19 cellular contexts compared by ENCODE assay signal in the genomic region with DNA sequence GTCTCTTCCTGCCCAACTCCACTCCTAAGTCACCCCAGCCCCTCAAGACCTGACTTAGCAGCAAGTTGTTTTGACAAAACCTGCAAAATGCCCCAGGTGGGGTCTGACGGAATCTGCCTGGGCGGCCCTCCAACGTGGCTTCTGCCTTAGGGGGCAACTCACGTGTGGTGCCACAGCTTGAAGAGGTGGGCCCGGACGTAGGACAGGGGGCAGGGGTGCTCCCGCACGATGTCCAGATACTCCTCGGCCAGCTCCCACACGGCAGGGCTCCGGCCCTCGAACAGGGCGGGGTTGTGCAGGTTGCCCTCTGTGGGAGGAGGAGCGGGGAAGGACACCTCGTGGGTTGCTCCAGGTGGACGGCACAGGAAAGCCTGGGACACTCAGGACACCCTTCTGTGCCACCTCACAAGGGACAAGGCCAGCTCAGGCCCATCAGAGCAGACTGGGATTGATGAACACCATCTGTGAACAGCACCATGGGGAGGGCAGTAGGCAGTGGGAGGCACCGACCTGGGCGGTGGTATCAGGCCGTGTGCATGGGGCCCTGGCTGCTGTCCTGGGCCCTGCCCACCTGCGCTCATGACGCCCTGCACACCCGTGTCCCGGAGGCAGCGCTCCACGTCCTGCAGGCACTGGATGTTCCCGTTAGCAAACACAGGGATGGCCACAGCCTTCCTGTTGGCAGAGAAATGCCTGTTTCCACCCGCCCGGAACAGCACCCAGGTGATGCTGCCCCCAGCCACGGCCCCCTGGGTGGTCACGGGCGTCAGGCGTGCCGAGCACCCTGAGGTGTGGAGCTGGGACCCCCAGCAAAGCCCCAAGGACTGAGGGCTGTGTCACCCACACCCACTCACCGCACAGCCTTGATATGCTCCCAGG. TPM values are rescaled to one million over a fixed set of nuclear protein-coding genes. Genes with fewer than 3 reads are reported as not detected.
DNase-seq lines count a peak whose midpoint lies in the region; ATAC-seq, FAIRE-seq and TF ChIP-seq lines count a peak whose summit lies in the region.
"Had no signal": no experiment of that assay in that cellular context is flagged by ENCODE, and none has a peak within 500 bp of the region (broad histone marks: within the 10 kb centered on the region; RNA-seq: fewer than 3 reads in every experiment).

No MANE protein-coding gene starts in this region.

- FAIRE-seq in HepG2 (lab: Jason Lieb, UNC) (no peak), urothelium cell line (lab: Jason Lieb, UNC) (peak; percentile 9)
- FAIRE-seq: A549, H54 had no signal

- H3K4me3 ChIP-seq in heart right ventricle, result no peak overlapping the region
- no peak overlapping the region for H3K4me3 ChIP-seq in HepG2 (replicated peaks in 1 of 3; ENCODE audit: insufficient read depth in 1 of 3, low read depth in 2 of 3, low read length in 3 of 3)
- no peak overlapping the region for H3K4me3 ChIP-seq in stomach
- H3K4me3 ChIP-seq: A549, PC-9 had no signal

- intact Hi-C loops in left ventricle myocardium superior (cut with micrococcal nuclease) (no loop called here), heart right ventricle (cut with DNase I) (no loop called here), HepG2 (cut with micrococcal nuclease; ENCODE audit: unreplicated experiment) (no loop called here), stomach (cut with DNase I; ENCODE audit: low total_unique reads) (no loop called here)

- no peak for ATAC-seq in left ventricle myocardium superior
- ATAC-seq in heart right ventricle, result no peak
- no peak for ATAC-seq in HepG2

- BruUV-seq in HepG2 (replicated peaks; lab: Mats Ljungman, UMichigan), result no TSS peak

- TF ChIP-seq CTCF in heart right ventricle (IDR thresholded peaks at IDR 0.05) (no peak), HepG2 (CRISPR knock-in tag; IDR thresholded peaks at IDR 0.05) (no peak), GM10266 (IDR thresholded peaks at IDR 0.05; ENCODE audit: control insufficient read depth, insufficient read depth, low read depth, missing control alignments) (no peak), stomach (IDR thresholded peaks at IDR 0.05) (no peak)

- H3K27ac ChIP-seq in heart right ventricle (no peak overlapping the region), HepG2 (ENCODE audit: extremely low read length, insufficient read depth, low read length) (no peak overlapping the region), substantia nigra (ENCODE audit: low read depth, low read length, poor library complexity, severe bottlenecking) (no peak overlapping the region), stomach (no peak overlapping the region)
- H3K27ac ChIP-seq: A549, PC-9 had no signal

- no peak for TF ChIP-seq RAD21 in HepG2 (CRISPR knock-in tag; IDR thresholded peaks at IDR 0.05)

- TF ChIP-seq POLR2A in HepG2 (IDR thresholded peaks at IDR 0.05; ENCODE audit: insufficient read depth in 1 of 2, low read depth in 2 of 2, low read length in 2 of 2) (peak in 1 of 2 experiments; percentile 24; a peak in 1 of 4 replicates), stomach (IDR thresholded peaks at IDR 0.05) (no peak)

- 89 to 90% methylated on average over 33 to 34 of the region's 34 CpGs for WGBS in heart right ventricle, 2 donors
- 97% methylated on average over 23 of the region's 34 CpGs for WGBS in HepG2 (ENCODE audit: low lambda C conversion rate)
- 82 to 90% (median 85%) methylated on average over 10 to 34 of the region's 34 CpGs for WGBS in stomach, 5 donors

- H3K9ac ChIP-seq in HepG2 (ENCODE audit: insufficient read depth, low read depth, low read length), result no peak overlapping the region

- H3K9me3 ChIP-seq in heart right ventricle (no peaks in the 10 kb centered on the region), HepG2 (ENCODE audit: low read length) (no peaks in the 10 kb centered on the region), stomach (no peaks in the 10 kb centered on the region)
- H3K9me3 ChIP-seq: A549 had no signal

- CTCF ChIA-PET in HepG2 (lab: Yijun Ruan, JAX; ENCODE audit: low intra/inter-chr PET ratio, low total read pairs), result no interaction called here

- peak; percentile 29 for DNase-seq in left ventricle myocardium superior
- DNase-seq in heart right ventricle, result no peak
- no peak for DNase-seq in HepG2 (ENCODE audit: low spot score)
- no peak for DNase-seq in urothelium cell line (ENCODE audit: low spot score)
- no peak for DNase-seq in GM10266 (ENCODE audit: extremely low spot score)
- no peak for DNase-seq in substantia nigra (lab: John Stamatoyannopoulos, UW)
- DNase-seq in stomach, result no peak
- DNase-seq: Calu3; CD4-positive, alpha-beta memory T cell; HFFc6; Karpas-422; NCI-H1417 treated with DMSO at 0.1 percent for 48 hours; NCI-H187 treated with DMSO at 0.1 percent for 48 hours; NCI-H226; NCI-H524; PC-9 had no signal

- H3K4me2 ChIP-seq in HepG2 (ENCODE audit: low read depth, low read length), result no peak overlapping the region
- H3K4me2 ChIP-seq: A549, PC-9 had no signal

- H3K36me3 ChIP-seq in heart right ventricle, result peaks cover 0 to 79% (median 30%) of the 10 kb centered on the region in 9 donors
- H3K36me3 ChIP-seq in HepG2 (replicated peaks in 1 of 2; ENCODE audit: control insufficient read depth in 1 of 2, insufficient read depth in 2 of 2, low read length in 2 of 2), result peaks cover 38 to 58% of the 10 kb centered on the region in 2 experiments
- H3K36me3 ChIP-seq in stomach, result peaks cover 62 to 81% (median 79%) of the 10 kb centered on the region in 4 donors

- H2AFZ ChIP-seq in HepG2 (ENCODE audit: low read length), result no peak overlapping the region
- H2AFZ ChIP-seq: PC-9 had no signal

- peaks cover 20% of the 10 kb centered on the region for H3K79me2 ChIP-seq in HepG2 (ENCODE audit: insufficient read depth, low read length)

- POLR2A ChIA-PET in HepG2 (lab: Yijun Ruan, JAX), result interaction anchor here (1.6 kb wide), 1 partner anchor 24 kb away, joined by 7 read pairs; a partner anchor contains a TSS

- no peak for TF ChIP-seq EP300 in HepG2 (IDR thresholded peaks at IDR 0.05; ENCODE audit: low read depth in 2 of 2, low read length in 2 of 2)
- TF ChIP-seq EP300 in HepG2 (CRISPR knock-in tag; IDR thresholded peaks at IDR 0.05; ENCODE audit: borderline replicate concordance), result no peak
- no peak for TF ChIP-seq EP300 in stomach (IDR thresholded peaks at IDR 0.05)

- H3K27me3 ChIP-seq in heart right ventricle, result no peaks in the 10 kb centered on the region
- no peaks in the 10 kb centered on the region for H3K27me3 ChIP-seq in HepG2 (ENCODE audit: control insufficient read depth in 1 of 2, insufficient read depth in 2 of 2, low read length in 2 of 2)
- no peaks in the 10 kb centered on the region for H3K27me3 ChIP-seq in stomach

- in situ Hi-C loops in HepG2 (cut with HindIII; ENCODE audit: extremely low pct_ligation_motif_present, low pct_unique_long_range_greater_than_20kb), result no loop called here

- H3K4me1 ChIP-seq in heart right ventricle, result peaks cover 15 to 26% (median 21%) of the 10 kb centered on the region in 9 donors
- H3K4me1 ChIP-seq in HepG2 (ENCODE audit: insufficient read depth, low read length), result peaks cover 48% of the 10 kb centered on the region
- peaks cover 21 to 31% (median 30%) of the 10 kb centered on the region in 4 donors for H3K4me1 ChIP-seq in stomach

- no peaks in the 10 kb centered on the region for H4K20me1 ChIP-seq in HepG2 (ENCODE audit: insufficient read depth, low read length)

RNA-seq across cellular contexts. Expression of a gene that starts 4.3 kb away (rescaled TPM):
- 67.7 TPM for total RNA-seq in left ventricle myocardium superior
- 10 to 100 TPM; 34.1 to 96.4 (median 43.1) TPM for total RNA-seq in heart right ventricle
- 100 to 1,000 TPM in 1 of 2 donors, 10 to 100 TPM in 1; 85.2 to 191 TPM for polyA plus RNA-seq in heart right ventricle
- 273 TPM for polyA plus RNA-seq in PFSK-1 (2012; ENCODE audit: insufficient read length, low read depth)
- 67.9 and 109 TPM in 2 replicates for total RNA-seq in HepG2 (2016; rRNA removed; fragmentation: Illumina TruSeq; extraction: Trizol)
- 206 and 220 TPM in 2 replicates for total RNA-seq in HepG2 (2016; cell fraction: cytosol; rRNA removed; fragmentation: Illumina TruSeq; extraction: Trizol; ENCODE audit: low read depth)
- total RNA-seq in HepG2 (2016; cell fraction: insoluble cytoplasmic fraction; rRNA removed; fragmentation: Illumina TruSeq; extraction: Trizol), result 58.4 and 113 TPM in 2 replicates
- total RNA-seq in HepG2 (2016; cell fraction: membrane; rRNA removed; fragmentation: Illumina TruSeq; extraction: Trizol), result 268 and 276 TPM in 2 replicates
- total RNA-seq in HepG2 (2016; cell fraction: nucleus; rRNA removed; fragmentation: Illumina TruSeq; extraction: Trizol), result 69.9 and 102 TPM in 2 replicates
- 81.0 and 108 TPM in 2 replicates for polyA plus RNA-seq in HepG2 (2011; rRNA removed)
- 64.5 and 97.7 TPM in 2 replicates for polyA plus RNA-seq in HepG2 (2011; cell fraction: cytosol; rRNA removed)
- 583 and 668 TPM in 2 replicates for polyA plus RNA-seq in HepG2 (2011; cell fraction: nucleus; rRNA removed)
- polyA plus RNA-seq in HepG2 (2012), result 82.7 and 123 TPM in 2 replicates
- 353 and 384 TPM in 2 replicates for polyA plus RNA-seq in HepG2 (2016; cell fraction: cytosol; fragmentation: Illumina TruSeq; extraction: Trizol; ENCODE audit: low read depth)
- 138 and 172 TPM in 2 replicates for polyA plus RNA-seq in HepG2 (2016; cell fraction: insoluble cytoplasmic fraction; fragmentation: Illumina TruSeq; extraction: Trizol; ENCODE audit: low read depth)
- 444 and 521 TPM in 2 replicates for polyA plus RNA-seq in HepG2 (2016; cell fraction: membrane; fragmentation: Illumina TruSeq; extraction: Trizol; ENCODE audit: low read depth)
- 330 and 339 TPM in 2 replicates for polyA plus RNA-seq in HepG2 (2016; cell fraction: nucleus; fragmentation: Illumina TruSeq; extraction: Trizol; ENCODE audit: insufficient read depth, low read depth)
- 47.0 and 79.2 TPM in 2 replicates for polyA minus RNA-seq in HepG2 (2011; rRNA and poly(A)+ RNA removed; ENCODE audit: low replicate concordance)
- 31.7 and 34.4 TPM in 2 replicates for polyA minus RNA-seq in HepG2 (2011; cell fraction: cytosol; rRNA and poly(A)+ RNA removed)
- 85.7 and 87.9 TPM in 2 replicates for polyA minus RNA-seq in HepG2 (2011; cell fraction: nucleus; rRNA and poly(A)+ RNA removed)
- 100 to 1,000 TPM in 2 of 5 donors, 10 to 100 TPM in 3; 63.2 to 286 (median 94.6) TPM for total RNA-seq in stomach
- 100 to 1,000 TPM; 126 to 189 (median 174) TPM for polyA plus RNA-seq in stomach

RNA-seq across cellular contexts. Expression of a gene that starts 9.6 kb away (rescaled TPM):
- total RNA-seq in left ventricle myocardium superior (90.6 TPM), heart right ventricle (10 to 100 TPM; 68.9 to 96.6 (median 80.6) TPM), HepG2 (2016; rRNA removed; fragmentation: Illumina TruSeq; extraction: Trizol) (106 and 124 TPM in 2 replicates), stomach (100 to 1,000 TPM in 1 of 5 donors, 10 to 100 TPM in 4; 28.0 to 329 (median 86.4) TPM)
- polyA plus RNA-seq in heart right ventricle (100 to 1,000 TPM; 102 to 183 TPM), HepG2 (2011; rRNA removed) (128 and 161 TPM in 2 replicates), stomach (100 to 1,000 TPM; 103 to 139 (median 129) TPM)
- polyA plus RNA-seq in PFSK-1 (2012; ENCODE audit: insufficient read length, low read depth), result 422 TPM
- 87.3 and 88.2 TPM in 2 replicates for total RNA-seq in HepG2 (2016; cell fraction: cytosol; rRNA removed; fragmentation: Illumina TruSeq; extraction: Trizol; ENCODE audit: low read depth)
- 99.7 and 134 TPM in 2 replicates for total RNA-seq in HepG2 (2016; cell fraction: insoluble cytoplasmic fraction; rRNA removed; fragmentation: Illumina TruSeq; extraction: Trizol)
- 96.5 and 111 TPM in 2 replicates for total RNA-seq in HepG2 (2016; cell fraction: membrane; rRNA removed; fragmentation: Illumina TruSeq; extraction: Trizol)
- 89.5 and 106 TPM in 2 replicates for total RNA-seq in HepG2 (2016; cell fraction: nucleus; rRNA removed; fragmentation: Illumina TruSeq; extraction: Trizol)
- polyA plus RNA-seq in HepG2 (2011; cell fraction: cytosol; rRNA removed), result 107 and 157 TPM in 2 replicates
- 389 and 467 TPM in 2 replicates for polyA plus RNA-seq in HepG2 (2011; cell fraction: nucleus; rRNA removed)
- 102 and 120 TPM in 2 replicates for polyA plus RNA-seq in HepG2 (2012)
- polyA plus RNA-seq in HepG2 (2016; cell fraction: cytosol; fragmentation: Illumina TruSeq; extraction: Trizol; ENCODE audit: low read depth), result 96.5 and 102 TPM in 2 replicates
- polyA plus RNA-seq in HepG2 (2016; cell fraction: insoluble cytoplasmic fraction; fragmentation: Illumina TruSeq; extraction: Trizol; ENCODE audit: low read depth), result 120 and 146 TPM in 2 replicates
- polyA plus RNA-seq in HepG2 (2016; cell fraction: membrane; fragmentation: Illumina TruSeq; extraction: Trizol; ENCODE audit: low read depth), result 103 and 104 TPM in 2 replicates
- polyA plus RNA-seq in HepG2 (2016; cell fraction: nucleus; fragmentation: Illumina TruSeq; extraction: Trizol; ENCODE audit: insufficient read depth, low read depth), result 225 and 229 TPM in 2 replicates
- polyA minus RNA-seq in HepG2 (2011; rRNA and poly(A)+ RNA removed; ENCODE audit: low replicate concordance), result 182 and 265 TPM in 2 replicates
- polyA minus RNA-seq in HepG2 (2011; cell fraction: cytosol; rRNA and poly(A)+ RNA removed), result 76.6 and 80.3 TPM in 2 replicates
- polyA minus RNA-seq in HepG2 (2011; cell fraction: nucleus; rRNA and poly(A)+ RNA removed), result 60.2 and 61.0 TPM in 2 replicates

RNA-seq across cellular contexts. Expression of a gene that starts 9.7 kb away (rescaled TPM):
- total RNA-seq in left ventricle myocardium superior (21.8 TPM), heart right ventricle (10 to 100 TPM; 13.9 to 24.9 (median 18.9) TPM), HepG2 (2016; rRNA removed; fragmentation: Illumina TruSeq; extraction: Trizol) (27.8 and 64.0 TPM in 2 replicates), stomach (10 to 100 TPM; 12.5 to 66.5 (median 28.3) TPM)
- polyA plus RNA-seq in heart right ventricle (10 to 100 TPM; 29.3 to 30.1 TPM), HepG2 (2011; rRNA removed) (61.4 and 90.6 TPM in 2 replicates), stomach (10 to 100 TPM; 22.5 to 55.2 (median 26.0) TPM)
- 114 TPM for polyA plus RNA-seq in PFSK-1 (2012; ENCODE audit: insufficient read length, low read depth)
- 72.5 and 73.8 TPM in 2 replicates for total RNA-seq in HepG2 (2016; cell fraction: cytosol; rRNA removed; fragmentation: Illumina TruSeq; extraction: Trizol; ENCODE audit: low read depth)
- 23.6 and 61.0 TPM in 2 replicates for total RNA-seq in HepG2 (2016; cell fraction: insoluble cytoplasmic fraction; rRNA removed; fragmentation: Illumina TruSeq; extraction: Trizol)
- 95.0 and 98.0 TPM in 2 replicates for total RNA-seq in HepG2 (2016; cell fraction: membrane; rRNA removed; fragmentation: Illumina TruSeq; extraction: Trizol)
- total RNA-seq in HepG2 (2016; cell fraction: nucleus; rRNA removed; fragmentation: Illumina TruSeq; extraction: Trizol), result 53.3 and 60.7 TPM in 2 replicates
- polyA plus RNA-seq in HepG2 (2011; cell fraction: cytosol; rRNA removed), result 36.1 and 62.0 TPM in 2 replicates
- 548 and 733 TPM in 2 replicates for polyA plus RNA-seq in HepG2 (2011; cell fraction: nucleus; rRNA removed)
- 60.9 and 71.7 TPM in 2 replicates for polyA plus RNA-seq in HepG2 (2012)
- 106 and 121 TPM in 2 replicates for polyA plus RNA-seq in HepG2 (2016; cell fraction: cytosol; fragmentation: Illumina TruSeq; extraction: Trizol; ENCODE audit: low read depth)
- 35.7 and 47.7 TPM in 2 replicates for polyA plus RNA-seq in HepG2 (2016; cell fraction: insoluble cytoplasmic fraction; fragmentation: Illumina TruSeq; extraction: Trizol; ENCODE audit: low read depth)
- polyA plus RNA-seq in HepG2 (2016; cell fraction: membrane; fragmentation: Illumina TruSeq; extraction: Trizol; ENCODE audit: low read depth), result 128 and 132 TPM in 2 replicates
- 227 and 229 TPM in 2 replicates for polyA plus RNA-seq in HepG2 (2016; cell fraction: nucleus; fragmentation: Illumina TruSeq; extraction: Trizol; ENCODE audit: insufficient read depth, low read depth)
- polyA minus RNA-seq in HepG2 (2011; rRNA and poly(A)+ RNA removed; ENCODE audit: low replicate concordance), result 12.3 and 58.2 TPM in 2 replicates
- polyA minus RNA-seq in HepG2 (2011; cell fraction: cytosol; rRNA and poly(A)+ RNA removed), result 21.9 and 29.0 TPM in 2 replicates
- polyA minus RNA-seq in HepG2 (2011; cell fraction: nucleus; rRNA and poly(A)+ RNA removed), result 29.7 and 35.9 TPM in 2 replicates

RNA-seq across cellular contexts. Expression of a gene that starts 23.8 kb away (rescaled TPM):
- total RNA-seq in left ventricle myocardium superior, result 177 TPM
- total RNA-seq in heart right ventricle, result 100 to 1,000 TPM; 155 to 258 (median 187) TPM
- polyA plus RNA-seq in heart right ventricle, result 100 to 1,000 TPM; 283 to 387 TPM
- polyA plus RNA-seq in PFSK-1 (2012; ENCODE audit: insufficient read length, low read depth), result 340 TPM
- total RNA-seq in HepG2 (2016; rRNA removed; fragmentation: Illumina TruSeq; extraction: Trizol), result 286 and 311 TPM in 2 replicates
- total RNA-seq in HepG2 (2016; cell fraction: cytosol; rRNA removed; fragmentation: Illumina TruSeq; extraction: Trizol; ENCODE audit: low read depth), result 275 and 353 TPM in 2 replicates
- total RNA-seq in HepG2 (2016; cell fraction: insoluble cytoplasmic fraction; rRNA removed; fragmentation: Illumina TruSeq; extraction: Trizol), result 302 and 321 TPM in 2 replicates
- 228 and 297 TPM in 2 replicates for total RNA-seq in HepG2 (2016; cell fraction: membrane; rRNA removed; fragmentation: Illumina TruSeq; extraction: Trizol)
- total RNA-seq in HepG2 (2016; cell fraction: nucleus; rRNA removed; fragmentation: Illumina TruSeq; extraction: Trizol), result 132 and 152 TPM in 2 replicates
- polyA plus RNA-seq in HepG2 (2011; rRNA removed), result 287 and 290 TPM in 2 replicates
- 253 and 424 TPM in 2 replicates for polyA plus RNA-seq in HepG2 (2011; cell fraction: cytosol; rRNA removed)
- 645 and 737 TPM in 2 replicates for polyA plus RNA-seq in HepG2 (2011; cell fraction: nucleus; rRNA removed)
- polyA plus RNA-seq in HepG2 (2012), result 190 and 266 TPM in 2 replicates
- 398 and 426 TPM in 2 replicates for polyA plus RNA-seq in HepG2 (2016; cell fraction: cytosol; fragmentation: Illumina TruSeq; extraction: Trizol; ENCODE audit: low read depth)
- polyA plus RNA-seq in HepG2 (2016; cell fraction: insoluble cytoplasmic fraction; fragmentation: Illumina TruSeq; extraction: Trizol; ENCODE audit: low read depth), result 296 and 330 TPM in 2 replicates
- 308 and 335 TPM in 2 replicates for polyA plus RNA-seq in HepG2 (2016; cell fraction: membrane; fragmentation: Illumina TruSeq; extraction: Trizol; ENCODE audit: low read depth)
- 280 and 299 TPM in 2 replicates for polyA plus RNA-seq in HepG2 (2016; cell fraction: nucleus; fragmentation: Illumina TruSeq; extraction: Trizol; ENCODE audit: insufficient read depth, low read depth)
- polyA minus RNA-seq in HepG2 (2011; rRNA and poly(A)+ RNA removed; ENCODE audit: low replicate concordance), result 73.9 and 172 TPM in 2 replicates
- polyA minus RNA-seq in HepG2 (2011; cell fraction: cytosol; rRNA and poly(A)+ RNA removed), result 52.1 and 74.6 TPM in 2 replicates
- polyA minus RNA-seq in HepG2 (2011; cell fraction: nucleus; rRNA and poly(A)+ RNA removed), result 61.5 and 67.5 TPM in 2 replicates
- total RNA-seq in stomach, result 100 to 1,000 TPM in 2 of 5 donors, 10 to 100 TPM in 3; 11.1 to 461 (median 100.0) TPM
- polyA plus RNA-seq in stomach, result 100 to 1,000 TPM; 352 to 403 (median 396) TPM

RNA-seq across cellular contexts. Expression of a gene that starts 29.8 kb away (rescaled TPM):
- total RNA-seq in left ventricle myocardium superior (1.8 TPM), heart right ventricle (1 to 10 TPM in 6 of 10 donors, under 1 TPM in 4; 0.82 to 1.6 (median 1.1) TPM), HepG2 (2016; rRNA removed; fragmentation: Illumina TruSeq; extraction: Trizol) (4.0 and 10.5 TPM in 2 replicates), stomach (10 to 100 TPM in 1 of 5 donors, 1 to 10 TPM in 3, not detected in 1; 1.2 to 11.6 (median 2.5) TPM)
- polyA plus RNA-seq in heart right ventricle (1 to 10 TPM; 1.5 to 3.3 TPM), HepG2 (2011; rRNA removed) (21.3 and 24.1 TPM in 2 replicates), stomach (10 to 100 TPM; 13.1 to 24.8 (median 16.2) TPM)
- 97.5 TPM for polyA plus RNA-seq in PFSK-1 (2012; ENCODE audit: insufficient read length, low read depth)
- total RNA-seq in HepG2 (2016; cell fraction: cytosol; rRNA removed; fragmentation: Illumina TruSeq; extraction: Trizol; ENCODE audit: low read depth), result 6.8 and 9.8 TPM in 2 replicates
- 3.9 and 12.6 TPM in 2 replicates for total RNA-seq in HepG2 (2016; cell fraction: insoluble cytoplasmic fraction; rRNA removed; fragmentation: Illumina TruSeq; extraction: Trizol)
- 7.3 and 10.1 TPM in 2 replicates for total RNA-seq in HepG2 (2016; cell fraction: membrane; rRNA removed; fragmentation: Illumina TruSeq; extraction: Trizol)
- total RNA-seq in HepG2 (2016; cell fraction: nucleus; rRNA removed; fragmentation: Illumina TruSeq; extraction: Trizol), result 11.7 and 12.9 TPM in 2 replicates
- polyA plus RNA-seq in HepG2 (2011; cell fraction: cytosol; rRNA removed), result 12.8 and 16.7 TPM in 2 replicates
- 111 and 165 TPM in 2 replicates for polyA plus RNA-seq in HepG2 (2011; cell fraction: nucleus; rRNA removed)
- polyA plus RNA-seq in HepG2 (2012), result 6.3 and 10.6 TPM in 2 replicates
- 10.4 and 12.0 TPM in 2 replicates for polyA plus RNA-seq in HepG2 (2016; cell fraction: cytosol; fragmentation: Illumina TruSeq; extraction: Trizol; ENCODE audit: low read depth)
- 6.0 and 7.2 TPM in 2 replicates for polyA plus RNA-seq in HepG2 (2016; cell fraction: insoluble cytoplasmic fraction; fragmentation: Illumina TruSeq; extraction: Trizol; ENCODE audit: low read depth)
- polyA plus RNA-seq in HepG2 (2016; cell fraction: membrane; fragmentation: Illumina TruSeq; extraction: Trizol; ENCODE audit: low read depth), result 8.8 and 10.0 TPM in 2 replicates
- 45.9 and 51.6 TPM in 2 replicates for polyA plus RNA-seq in HepG2 (2016; cell fraction: nucleus; fragmentation: Illumina TruSeq; extraction: Trizol; ENCODE audit: insufficient read depth, low read depth)
- 12.6 and 13.2 TPM in 2 replicates for polyA minus RNA-seq in HepG2 (2011; rRNA and poly(A)+ RNA removed; ENCODE audit: low replicate concordance)
- polyA minus RNA-seq in HepG2 (2011; cell fraction: cytosol; rRNA and poly(A)+ RNA removed), result 3.0 and 3.6 TPM in 2 replicates
- 6.7 and 7.6 TPM in 2 replicates for polyA minus RNA-seq in HepG2 (2011; cell fraction: nucleus; rRNA and poly(A)+ RNA removed)
